In the genomic region with DNA sequence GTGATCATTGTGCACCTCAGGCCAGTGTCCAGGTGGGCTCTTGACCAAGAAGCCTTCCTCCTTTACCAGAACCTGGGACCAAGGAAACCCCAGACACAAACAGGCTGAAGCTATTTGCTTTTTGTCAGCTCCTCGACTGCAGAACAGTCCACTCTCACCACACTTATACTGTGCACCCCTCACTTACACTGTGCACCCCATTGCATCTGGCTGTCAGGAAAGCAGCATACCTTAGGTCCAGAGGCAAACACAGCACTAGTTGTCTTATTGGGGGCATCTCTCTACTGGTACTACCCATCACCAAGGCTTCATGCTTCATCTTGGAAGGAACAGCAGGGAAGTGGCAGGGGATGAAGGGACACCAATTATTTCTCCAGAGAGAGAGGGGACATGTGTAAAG, we compare ENCODE assay signal across 28 cellular contexts.
"Had no signal": no experiment of that assay in that cellular context is flagged by ENCODE, and none has a peak within 500 bp of the region (broad histone marks: within the 10 kb centered on the region; RNA-seq: fewer than 3 reads in every experiment).

No MANE protein-coding gene starts in this region.

- H3K9me3 Mint-ChIP-seq: neural crest cell had no signal

- H3K27me3 ChIP-seq: heart right ventricle, hepatocyte, neutrophil, right atrium auricular region, right lobe of liver, stomach, testis, thyroid gland, transverse colon, upper lobe of right lung had no signal

- H3K4me2 ChIP-seq: hepatocyte had no signal

- H3K27ac ChIP-seq: hepatocyte, neutrophil, right atrium auricular region, right lobe of liver, stomach, testis, thyroid gland, transverse colon, upper lobe of right lung had no signal

- ATAC-seq: mucosa of descending colon; naive thymus-derived CD8-positive, alpha-beta T cell; right lobe of liver; stimulated activated naive B cell treated with anti-CD40 and anti-IgM and Interleukin-4, amounts not matched to agents 10 μg/mL and 1 μg/mL and 100 μg/mL, for 72 hours; stimulated activated naive CD8-positive, alpha-beta T cell treated with anti-CD3 and anti-CD28 coated beads, Interleukin-15, Interleukin-2, amounts not matched to agents 100 U/mL and 50 U/mL, for 24 hours; upper lobe of right lung had no signal

- DNase-seq: heart right ventricle; islet precursor cell; left ventricle myocardium inferior; midbrain; mucosa of descending colon; naive thymus-derived CD8-positive, alpha-beta T cell; occipital lobe; right lobe of liver; stimulated activated CD4-positive, alpha-beta T cell treated with anti-CD3 and anti-CD28 coated beads, Interleukin-12 subunit alpha, Interleukin-12 subunit beta, amount 100 ng/mL, for 4 hours; stimulated activated CD4-positive, alpha-beta T cell treated with anti-CD3 and anti-CD28 coated beads, Interleukin-15, amount 100 ng/mL, for 24 hours; stimulated activated CD4-positive, alpha-beta T cell treated with anti-CD3 and anti-CD28 coated beads, Interleukin-2, amount 100 ng/mL, for 24 hours; stimulated activated CD4-positive, alpha-beta T cell treated with anti-CD3 and anti-CD28 coated beads, Interleukin-4, amount 100 ng/mL, for 1 hour; stimulated activated naive B cell treated with anti-CD40 and anti-IgM and Interleukin-4, amounts not matched to agents 10 μg/mL and 1 μg/mL and 100 μg/mL, for 72 hours; stimulated activated naive CD8-positive, alpha-beta T cell treated with anti-CD3 and anti-CD28 coated beads, Interleukin-15, Interleukin-2, amounts not matched to agents 100 U/mL and 50 U/mL, for 24 hours; stomach; testis; thyroid gland; transverse colon; upper lobe of right lung had no signal

- H3K36me3 Mint-ChIP-seq: naive thymus-derived CD8-positive, alpha-beta T cell; stimulated activated naive B cell treated with anti-CD40 and anti-IgM and Interleukin-4, amounts not matched to agents 10 μg/mL and 1 μg/mL and 100 μg/mL, for 72 hours had no signal

- H3K4me1 ChIP-seq: left ventricle myocardium inferior, right atrium auricular region, testis, thyroid gland, transverse colon, upper lobe of right lung had no signal

- H3K4me1 Mint-ChIP-seq: neural crest cell; stimulated activated naive B cell treated with anti-CD40 and anti-IgM and Interleukin-4, amounts not matched to agents 10 μg/mL and 1 μg/mL and 100 μg/mL, for 72 hours had no signal

- H3K27me3 Mint-ChIP-seq: progenitor cell of endocrine pancreas; stimulated activated naive B cell treated with anti-CD40 and anti-IgM and Interleukin-4, amounts not matched to agents 10 μg/mL and 1 μg/mL and 100 μg/mL, for 72 hours had no signal

- H2AFZ ChIP-seq: hepatocyte had no signal

- H3K9ac ChIP-seq: parathyroid adenoma had no signal

- H3K9me3 ChIP-seq: neutrophil, right atrium auricular region, right lobe of liver, testis, thyroid gland, transverse colon, upper lobe of right lung had no signal

- H3K27ac Mint-ChIP-seq: naive thymus-derived CD8-positive, alpha-beta T cell; progenitor cell of endocrine pancreas; stimulated activated naive B cell treated with anti-CD40 and anti-IgM and Interleukin-4, amounts not matched to agents 10 μg/mL and 1 μg/mL and 100 μg/mL, for 72 hours had no signal

- H3K36me3 ChIP-seq: heart right ventricle, left ventricle myocardium inferior, neutrophil, right atrium auricular region, right lobe of liver, stomach, thyroid gland, transverse colon, upper lobe of right lung had no signal

- H3K4me3 ChIP-seq: heart right ventricle, hepatocyte, left ventricle myocardium inferior, lung, mucosa of descending colon, right atrium auricular region, right lobe of liver, skin epidermis, stomach, testis, thyroid gland, transverse colon, upper lobe of right lung had no signal

- H3K4me3 Mint-ChIP-seq: naive thymus-derived CD8-positive, alpha-beta T cell; nephron; neural crest cell; stimulated activated naive B cell treated with anti-CD40 and anti-IgM and Interleukin-4, amounts not matched to agents 10 μg/mL and 1 μg/mL and 100 μg/mL, for 72 hours had no signal
